Comparison of ENCODE assay signal across 27 cellular contexts in the genomic region with DNA sequence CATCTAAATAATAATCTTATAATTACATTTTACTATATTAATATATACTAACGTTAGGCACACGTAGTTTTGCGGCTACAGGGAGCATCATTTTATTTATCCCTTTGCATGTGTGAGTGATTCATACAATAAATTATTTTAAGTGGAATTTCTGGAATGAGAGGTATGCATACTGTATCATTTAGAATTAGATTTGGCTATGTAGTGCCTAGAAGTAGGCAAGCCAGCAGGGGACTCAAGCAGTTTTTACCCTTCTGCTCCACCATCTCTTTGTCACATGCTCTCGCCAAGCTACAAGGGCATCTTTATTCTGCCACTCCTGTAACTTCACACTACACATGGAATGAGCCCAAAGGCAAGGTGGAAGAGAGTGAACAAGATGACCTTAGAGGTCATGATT.
A peak's percentile ranks its signal among the peaks of the same experiment; 100 is the strongest.
DNase-seq lines count a peak whose midpoint lies in the region; TF ChIP-seq lines count a peak whose summit lies in the region.
"Had no signal": no experiment of that assay in that cellular context is flagged by ENCODE, and none has a peak within 500 bp of the region (broad histone marks: within the 10 kb centered on the region; RNA-seq: fewer than 3 reads in every experiment).

No MANE protein-coding gene starts in this region.

- peak; percentile 8 for DNase-seq in HT1080 (ENCODE audit: low read depth)
- peak; percentile 29 for DNase-seq in amniotic epithelial cell (ENCODE audit: low read depth)
- peak; percentile 6 for DNase-seq in hepatic stellate cell (ENCODE audit: low spot score)
- DNase-seq in COR-L47 (lab: John Stamatoyannopoulos, UW), result no peak
- no peak for DNase-seq in stimulated activated naive CD4-positive, alpha-beta T cell treated with Interleukin-2 at 50 U/mL for 16 hours (lab: John Stamatoyannopoulos, UW)
- DNase-seq in lower leg skin (ENCODE audit: low spot score in 2 of 2), result no peak
- DNase-seq in cerebellar nuclear complex (lab: John Stamatoyannopoulos, UW), result no peak
- DNase-seq: activated B cell treated with CpG ODN at 0.5 μM for 24 hours; activated CD4-positive, alpha-beta T cell treated with anti-CD3 and anti-CD28 coated beads, Interleukin-2, amount 50 U/mL, for 4 hours; body of pancreas; CD4-positive, alpha-beta T cell; DMS153; effector CD4-positive, alpha-beta T cell; GF-D8; hippocampal formation; immature natural killer cell; Kasumi-1; left ventricle myocardium inferior; NCI-H187 treated with DMSO at 0.1 percent for 48 hours; NCI-H69; ovary; retina; stimulated activated CD4-positive, alpha-beta T cell treated with anti-CD3 and anti-CD28 coated beads, Interleukin-4, amount 100 ng/mL, for 1 hour; T1000 had no signal

- TF ChIP-seq POLR2A in lower leg skin (IDR thresholded peaks at IDR 0.05), result no peak

- no peak for TF ChIP-seq CTCF in lower leg skin (IDR thresholded peaks at IDR 0.05)

- WGBS in lower leg skin, 2 donors, result 64 to 69% methylated on average over 4 of the region's 4 CpGs

- no peak overlapping the region for H3K4me3 ChIP-seq in lower leg skin (ENCODE audit: low read depth, poor library complexity, severe bottlenecking)
- H3K4me3 ChIP-seq: body of pancreas, GM23338, left ventricle myocardium inferior, ovary, suprapubic skin, vagina had no signal

- intact Hi-C loops in lower leg skin (cut with DNase I; ENCODE audit: low total_unique reads), result no loop called here

Comparison
In these comparisons a context has a peak if more than half of its experiments do, and no peak if none do; other contexts are left out.
1. DNase-seq: peak in HT1080 (single experiment), amniotic epithelial cell (single experiment) and hepatic stellate cell (single experiment); none in COR-L47 (single experiment), stimulated activated naive CD4-positive, alpha-beta T cell treated with Interleukin-2 at 50 U/mL for 16 hours (single experiment), lower leg skin (0 of 2) and cerebellar nuclear complex (0 of 2).